Comparison of ENCODE assay signal across 16 cellular contexts in the genomic region with DNA sequence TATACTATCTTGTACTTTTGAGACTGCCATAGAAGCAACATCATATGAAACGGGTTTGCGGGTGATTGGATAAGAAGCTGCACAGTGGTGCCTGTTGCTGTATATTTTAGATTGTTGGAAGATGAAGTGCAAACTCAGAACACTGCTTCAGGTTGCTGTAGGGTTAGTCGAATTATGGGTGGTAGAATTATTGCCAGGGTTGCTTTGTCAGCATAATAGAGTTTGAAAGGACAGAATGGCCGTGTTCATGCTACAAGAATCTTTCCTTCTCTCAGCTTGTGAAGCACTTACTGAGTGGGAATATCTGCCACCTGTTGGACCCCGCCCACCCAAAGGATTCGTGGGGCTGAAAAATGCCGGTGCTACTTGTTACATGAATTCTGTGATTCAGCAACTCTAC.
DNase-seq lines count a peak whose midpoint lies in the region; ATAC-seq and TF ChIP-seq lines count a peak whose summit lies in the region.
"Had no signal": no experiment of that assay in that cellular context is flagged by ENCODE, and none has a peak within 500 bp of the region (broad histone marks: within the 10 kb centered on the region; RNA-seq: fewer than 3 reads in every experiment).

No MANE protein-coding gene starts in this region.

- H3K9ac ChIP-seq in mammary epithelial cell (ENCODE audit: insufficient read depth, low read length): no peak overlapping the region
- H3K9ac ChIP-seq: KMS-11 had no signal

- BruUV-seq in MCF 10A (replicated peaks; lab: Mats Ljungman, UMichigan) (no TSS peak), mammary epithelial cell (replicated peaks; lab: Mats Ljungman, UMichigan) (no TSS peak)

- no peak overlapping the region for H2AFZ ChIP-seq in mammary epithelial cell (ENCODE audit: low read depth, low read length)
- H2AFZ ChIP-seq: GM23338 had no signal

- H3K4me3 Mint-ChIP-seq in MCF 10A (ENCODE audit: unreplicated experiment): no peak overlapping the region
- H3K4me3 Mint-ChIP-seq in T-helper 17 cell: no peak overlapping the region
- H3K4me3 Mint-ChIP-seq: CD4-positive, CD25-positive, alpha-beta regulatory T cell; GM23338; HFFc6 had no signal

- no peak overlapping the region for H3K27ac ChIP-seq in mammary epithelial cell (ENCODE audit: insufficient read depth, low read depth, low read length)
- H3K27ac ChIP-seq: 22Rv1, KMS-11 had no signal

- H3K79me2 ChIP-seq in mammary epithelial cell (ENCODE audit: insufficient read depth, low read length): no peaks in the 10 kb centered on the region

- POLR2A ChIA-PET in MCF 10A (lab: Yijun Ruan, JAX): no interaction called here

- no peak for DNase-seq in MCF 10A (ENCODE audit: unreplicated experiment)
- DNase-seq in mammary epithelial cell: no peak
- no peak for DNase-seq in T-helper 17 cell
- DNase-seq in myocyte (ENCODE audit: low read depth): peak; percentile 4
- no peak for DNase-seq in activated gamma-delta T cell (lab: John Stamatoyannopoulos, UW)
- no peak for DNase-seq in A172 (ENCODE audit: low spot score)
- no peak for DNase-seq in stimulated activated CD4-positive, alpha-beta T cell treated with anti-CD3 and anti-CD28 coated beads, Interleukin-2, amount 100 ng/mL, for 24 hours
- DNase-seq: BE2C; C1 segment of cervical spinal cord; Caco-2; CD4-positive, CD25-positive, alpha-beta regulatory T cell; HCEC 1CT; HFFc6 had no signal

- no peaks in the 10 kb centered on the region for H3K4me1 ChIP-seq in mammary epithelial cell (ENCODE audit: insufficient read depth, low read length)
- H3K4me1 ChIP-seq: BE2C, Caco-2 had no signal

- in situ Hi-C loops in mammary epithelial cell (cut with MboI; ENCODE audit: low sequenced_read_pairs in 2 of 2): no loop called here

- intact Hi-C loops in MCF 10A (cut with micrococcal nuclease): no loop called here
- intact Hi-C loops in mammary epithelial cell (cut with micrococcal nuclease): no loop called here

- H3K4me2 ChIP-seq in mammary epithelial cell (ENCODE audit: insufficient read depth, low read depth, low read length): no peak overlapping the region
- H3K4me2 ChIP-seq: GM23338, KMS-11 had no signal

- H3K27me3 Mint-ChIP-seq in MCF 10A (ENCODE audit: insufficient read depth, unreplicated experiment) (no peaks in the 10 kb centered on the region), T-helper 17 cell (no peaks in the 10 kb centered on the region)
- H3K27me3 Mint-ChIP-seq: CD4-positive, CD25-positive, alpha-beta regulatory T cell had no signal

- no peaks in the 10 kb centered on the region for H3K27me3 ChIP-seq in mammary epithelial cell (ENCODE audit: insufficient read depth, low read length)
- H3K27me3 ChIP-seq: BE2C had no signal

- TF ChIP-seq CTCF in MCF 10A (IDR thresholded peaks at IDR 0.05; ENCODE audit: unreplicated experiment) (no peak), mammary epithelial cell (conservative IDR thresholded peaks at IDR 0.05 in 1 of 2, IDR thresholded peaks at IDR 0.05 in 1 of 2; ENCODE audit: extremely low read depth in 1 of 2, insufficient read depth in 1 of 2, low read depth in 1 of 2, low read length in 2 of 2) (no peak)

- H3K27ac Mint-ChIP-seq in MCF 10A (ENCODE audit: low read depth, unreplicated experiment): peak overlapping the region; percentile 31
- peak overlapping the region; percentile 39 for H3K27ac Mint-ChIP-seq in T-helper 17 cell
- H3K27ac Mint-ChIP-seq: GM23338, HFFc6 had no signal

- 98% methylated on average over 7 of the region's 7 CpGs for WGBS in mammary epithelial cell (ENCODE audit: low coverage, missing lambda C conversion rate)

- H3K36me3 Mint-ChIP-seq in MCF 10A (ENCODE audit: insufficient read depth, unreplicated experiment) (peaks cover 61% of the 10 kb centered on the region), T-helper 17 cell (ENCODE audit: low read depth) (peaks cover 8% of the 10 kb centered on the region)

- no peak overlapping the region for H3K4me3 ChIP-seq in mammary epithelial cell (replicated peaks in 1 of 3; ENCODE audit: insufficient read depth in 1 of 3, low read depth in 2 of 3, low read length in 3 of 3)
- H3K4me3 ChIP-seq: GM23338 had no signal

- CTCF ChIA-PET in MCF 10A (lab: Yijun Ruan, JAX) (no interaction called here), mammary epithelial cell (lab: Charles Lee; ENCODE audit: low non-redundant PET) (no interaction called here)

- H3K4me1 Mint-ChIP-seq in MCF 10A (ENCODE audit: insufficient read depth, unreplicated experiment) (no peaks in the 10 kb centered on the region), T-helper 17 cell (peaks cover 8% of the 10 kb centered on the region)
- H3K4me1 Mint-ChIP-seq: GM23338 had no signal

- H3K9me3 ChIP-seq in mammary epithelial cell (replicated peaks; ENCODE audit: insufficient read depth, low read length): no peaks in the 10 kb centered on the region
- no peaks in the 10 kb centered on the region for H3K9me3 ChIP-seq in T-helper 17 cell (ENCODE audit: control insufficient read depth, low read length, poor library complexity, severe bottlenecking)
- H3K9me3 ChIP-seq: BE2C, Caco-2 had no signal

- peaks cover 13% of the 10 kb centered on the region for H3K36me3 ChIP-seq in mammary epithelial cell (ENCODE audit: insufficient read depth, low read length)

- dilution Hi-C loops in mammary epithelial cell (cut with HindIII; ENCODE audit: low sequenced_read_pairs): no loop called here

- H4K20me1 ChIP-seq in mammary epithelial cell (ENCODE audit: insufficient read depth, low read length): no peaks in the 10 kb centered on the region

- no peak for ATAC-seq in T-helper 17 cell
- ATAC-seq: GM23338 had no signal

- no peaks in the 10 kb centered on the region for H3K9me3 Mint-ChIP-seq in MCF 10A (ENCODE audit: unreplicated experiment)
- H3K9me3 Mint-ChIP-seq: GM23338, HFFc6 had no signal
